In genomic region chr13:51945149-51945548, GRCh38 we compare ENCODE assay signal across 17 cellular contexts.
A peak's percentile ranks its signal among the peaks of the same experiment; 100 is the strongest.
DNase-seq lines count a peak whose midpoint lies in the region; ATAC-seq and TF ChIP-seq lines count a peak whose summit lies in the region.
"Had no signal": no experiment of that assay in that cellular context is flagged by ENCODE, and none has a peak within 500 bp of the region (broad histone marks: within the 10 kb centered on the region; RNA-seq: fewer than 3 reads in every experiment).

No MANE protein-coding gene starts in this region.

- H3K9me3 Mint-ChIP-seq in CD4-positive, alpha-beta T cell = peaks cover under 1% of the 10 kb centered on the region

- no peaks in the 10 kb centered on the region for H3K27me3 Mint-ChIP-seq in CD4-positive, alpha-beta T cell

- H3K27ac ChIP-seq in CD4-positive, alpha-beta T cell (ENCODE audit: low read depth, low read length) = no peak overlapping the region
- no peak overlapping the region for H3K27ac ChIP-seq in esophagus squamous epithelium
- no peak overlapping the region for H3K27ac ChIP-seq in effector memory CD4-positive, alpha-beta T cell (ENCODE audit: insufficient read depth, low read length, poor library complexity, severe bottlenecking)
- H3K27ac ChIP-seq: hepatocyte, testis had no signal

- H3K36me3 ChIP-seq in esophagus squamous epithelium = peaks cover 0 to 23% (median 0%) of the 10 kb centered on the region in 3 donors
- no peaks in the 10 kb centered on the region for H3K36me3 ChIP-seq in effector memory CD4-positive, alpha-beta T cell (ENCODE audit: control insufficient read depth, insufficient read depth, low read length)
- H3K36me3 ChIP-seq: HAP-1 had no signal

- H3K4me1 Mint-ChIP-seq in CD4-positive, alpha-beta T cell (ENCODE audit: low read depth) = peaks cover 62% of the 10 kb centered on the region

- WGBS in esophagus squamous epithelium, 2 donors = 80 to 81% methylated on average over 11 of the region's 12 CpGs

- no peak for DNase-seq in CD4-positive, alpha-beta T cell
- DNase-seq in NOMO-1 treated with dmso at 0.1 percent for 144 hours (lab: John Stamatoyannopoulos, UW; ENCODE audit: unreplicated experiment) (peak; percentile 46), hypothalamus (lab: John Stamatoyannopoulos, UW) (no peak), esophagus squamous epithelium (lab: John Stamatoyannopoulos, UW) (no peak), HCEC 1CT (no peak)
- no peak for DNase-seq in effector memory CD4-positive, alpha-beta T cell
- DNase-seq: activated gamma-delta T cell treated with Interleukin-2 at 50 U/mL for 16 hours; Calu3; IMR-90; NCI-H1417 treated with DMSO at 0.1 percent for 48 hours; stimulated activated CD4-positive, alpha-beta T cell treated with anti-CD3 and anti-CD28 coated beads, Interleukin-15, amount 100 ng/mL, for 24 hours; testis had no signal

- H3K36me3 Mint-ChIP-seq in CD4-positive, alpha-beta T cell (ENCODE audit: low read depth) = peaks cover 10% of the 10 kb centered on the region

- POLR2A ChIA-PET in CD4-positive, alpha-beta T cell (lab: Charles Lee) = no interaction called here

- peak overlapping the region; percentile 3 for H3K4me3 Mint-ChIP-seq in CD4-positive, alpha-beta T cell

- H3K4me3 ChIP-seq in esophagus squamous epithelium = no peak overlapping the region
- H3K4me3 ChIP-seq in effector memory CD4-positive, alpha-beta T cell (ENCODE audit: insufficient read depth, low read depth, low read length, poor library complexity, severe bottlenecking) = no peak overlapping the region
- H3K4me3 ChIP-seq: HAP-1, hepatocyte, testis had no signal

- H3K4me1 ChIP-seq in esophagus squamous epithelium = peaks cover 0 to 10% (median 0%) of the 10 kb centered on the region in 3 donors
- H3K4me1 ChIP-seq in effector memory CD4-positive, alpha-beta T cell (ENCODE audit: control insufficient read depth, insufficient read depth, low read length, poor library complexity, severe bottlenecking) = peaks cover 38% of the 10 kb centered on the region
- H3K4me1 ChIP-seq: HAP-1, testis had no signal

- no peak for ATAC-seq in CD4-positive, alpha-beta T cell (ENCODE audit: poor library complexity)
- ATAC-seq in GM18868 (IDR thresholded peaks at IDR 0.05; ENCODE audit: unreplicated experiment) = peak; percentile 91
- peak; percentile 81 for ATAC-seq in HG02759 (IDR thresholded peaks at IDR 0.05; ENCODE audit: unreplicated experiment)
- ATAC-seq: esophagus mucosa had no signal

- CTCF ChIA-PET in CD4-positive, alpha-beta T cell (lab: Charles Lee) = interaction anchor here (1.0 kb wide), 1 partner anchor 8 kb away, joined by 3 read pairs; no protein-coding TSS in a partner anchor

- peaks cover 10% of the 10 kb centered on the region for H3K9me3 ChIP-seq in CD4-positive, alpha-beta T cell (ENCODE audit: control insufficient read depth, low read length)
- H3K9me3 ChIP-seq in esophagus squamous epithelium = no peaks in the 10 kb centered on the region
- H3K9me3 ChIP-seq in effector memory CD4-positive, alpha-beta T cell (ENCODE audit: control insufficient read depth, low read length) = peaks cover 9% of the 10 kb centered on the region
- H3K9me3 ChIP-seq: HAP-1, testis had no signal

- no peak for TF ChIP-seq CTCF in CD4-positive, alpha-beta T cell (IDR thresholded peaks at IDR 0.05)
- TF ChIP-seq CTCF in esophagus squamous epithelium (IDR thresholded peaks at IDR 0.05) = no peak

- intact Hi-C loops in CD4-positive, alpha-beta T cell (cut with DNase I, micrococcal nuclease) = no loop called here
- intact Hi-C loops in esophagus squamous epithelium (cut with DNase I) = no loop called here

- H3K27ac Mint-ChIP-seq in CD4-positive, alpha-beta T cell = peak overlapping the region; percentile 15

- TF ChIP-seq POLR2A in esophagus squamous epithelium (IDR thresholded peaks at IDR 0.05) = no peak

- H3K27me3 ChIP-seq in CD4-positive, alpha-beta T cell (ENCODE audit: control insufficient read depth, insufficient read depth, low read length) = no peaks in the 10 kb centered on the region
- no peaks in the 10 kb centered on the region for H3K27me3 ChIP-seq in esophagus squamous epithelium
- no peaks in the 10 kb centered on the region for H3K27me3 ChIP-seq in effector memory CD4-positive, alpha-beta T cell (replicated peaks; ENCODE audit: control insufficient read depth, insufficient read depth, low read length, poor library complexity, severe bottlenecking)
- H3K27me3 ChIP-seq: hepatocyte, testis had no signal
